8 cellular contexts compared by ENCODE assay signal in genomic region chr22:38724926-38725571, GRCh38. TPM values are rescaled to one million over a fixed set of nuclear protein-coding genes. Genes with fewer than 3 reads are reported as not detected.
A peak's percentile ranks its signal among the peaks of the same experiment; 100 is the strongest.
DNase-seq lines count a peak whose midpoint lies in the region; ATAC-seq and TF ChIP-seq lines count a peak whose summit lies in the region.

No MANE protein-coding gene starts in this region.

- intact Hi-C loops in CD14-positive monocyte (cut with micrococcal nuclease): no loop called here
- intact Hi-C loops in lower leg skin (cut with DNase I; ENCODE audit: low total_unique reads): no loop called here

- DNase-seq in CD14-positive monocyte (ENCODE audit: low spot score) (peak; percentile 33), GM19240 (ENCODE audit: insufficient read length, low spot score) (peak; percentile 42), nephron progenitor cell (no peak), NCI-H1048 (lab: John Stamatoyannopoulos, UW) (no peak), lower leg skin (ENCODE audit: low spot score in 2 of 2) (no peak)
- DNase-seq in effector CD4-positive, alpha-beta T cell: peak; percentile 24

- WGBS in lower leg skin, 2 donors: 48 to 77% methylated on average over 3 of the region's 3 CpGs

- no peak overlapping the region for H3K4me3 ChIP-seq in lower leg skin (ENCODE audit: low read depth, poor library complexity, severe bottlenecking)

- H3K9me3 Mint-ChIP-seq in CD14-positive monocyte: peaks cover 0 to 2% (median 0%) of the 10 kb centered on the region in 7 donors
- H3K9me3 Mint-ChIP-seq in nephron progenitor cell: no peaks in the 10 kb centered on the region

- H3K4me1 Mint-ChIP-seq in CD14-positive monocyte (no peaks in the 10 kb centered on the region), nephron progenitor cell (no peaks in the 10 kb centered on the region)

- H3K27me3 Mint-ChIP-seq in CD14-positive monocyte (ENCODE audit: low read depth in 3 of 3) (peaks cover 0 to 1% (median 0%) of the 10 kb centered on the region in 3 donors), nephron progenitor cell (ENCODE audit: low read depth, poor library complexity) (no peaks in the 10 kb centered on the region)

- no peak for TF ChIP-seq POLR2A in lower leg skin (IDR thresholded peaks at IDR 0.05)

- H3K27ac Mint-ChIP-seq in CD14-positive monocyte (peak overlapping the region in 1 of 7 donors; percentile 55), nephron progenitor cell (no peak overlapping the region)

- H3K36me3 Mint-ChIP-seq in CD14-positive monocyte (peaks cover 91 to 99% of the 10 kb centered on the region in 2 donors), nephron progenitor cell (ENCODE audit: low read depth) (peaks cover 70% of the 10 kb centered on the region)

- H3K4me3 Mint-ChIP-seq in CD14-positive monocyte (no peak overlapping the region), nephron progenitor cell (no peak overlapping the region)

- TF ChIP-seq CTCF in CD14-positive monocyte (IDR thresholded peaks at IDR 0.05) (peak; percentile 69), nephron progenitor cell (IDR thresholded peaks at IDR 0.05) (peak; percentile 48), lower leg skin (IDR thresholded peaks at IDR 0.05) (no peak)

- ATAC-seq in SK-N-SH treated with all-trans-retinoic acid at 6 μM for 48 hours (peak; percentile 77), HG03378 (IDR thresholded peaks at IDR 0.05; ENCODE audit: unreplicated experiment) (no peak)

TF ChIP-seq in SK-N-SH treated with all-trans-retinoic acid at 6 μM for 48 hours, 23 proteins besides CTCF, POLR2A, EP300 and RAD21:
- TF ChIP-seq POU6F1 (CRISPR knock-in tag; IDR thresholded peaks at IDR 0.05; ENCODE audit: borderline replicate concordance, low read depth) (no peak), ZC3H10 (CRISPR knock-in tag; IDR thresholded peaks at IDR 0.05) (no peak), ZNF70 (CRISPR knock-in tag; IDR thresholded peaks at IDR 0.05) (no peak), PPARA (CRISPR knock-in tag; IDR thresholded peaks at IDR 0.05; ENCODE audit: borderline replicate concordance) (no peak), ARNTL (CRISPR knock-in tag; IDR thresholded peaks at IDR 0.05; ENCODE audit: borderline replicate concordance, low read depth) (no peak)
TF ChIP-seq in SK-N-SH treated with all-trans-retinoic acid at 6 μM for 48 hours: peak in this region for 0.

RNA-seq across cellular contexts. Expression of gene GTPBP1, which starts 19.3 kb away (rescaled TPM):
- polyA plus RNA-seq in CD14-positive monocyte: 10 to 100 TPM in 1 of 2 donors, 1 to 10 TPM in 1; 6.7 to 12.7 TPM
- 10 to 100 TPM; 53.1 to 79.9 (median 72.7) TPM for total RNA-seq in lower leg skin

RNA-seq across cellular contexts. Expression of gene JOSD1, which starts 24.3 kb away (rescaled TPM):
- polyA plus RNA-seq in CD14-positive monocyte: 1 to 10 TPM; 7.1 to 7.2 TPM
- total RNA-seq in lower leg skin: 10 to 100 TPM; 52.0 to 90.6 (median 68.0) TPM

RNA-seq across cellular contexts. Expression of gene SUN2, which starts 30.7 kb away (rescaled TPM):
- polyA plus RNA-seq in CD14-positive monocyte: 10 to 100 TPM; 95.8 to 97.8 TPM
- 100 to 1,000 TPM; 231 to 344 (median 282) TPM for total RNA-seq in lower leg skin

RNA-seq across cellular contexts. Expression of gene TOMM22, which starts 43.3 kb away (rescaled TPM):
- 10 to 100 TPM; 58.0 to 71.4 TPM for polyA plus RNA-seq in CD14-positive monocyte
- total RNA-seq in lower leg skin: 10 to 100 TPM; 24.8 to 42.2 (median 34.5) TPM

Comparison
In these comparisons a context has a peak if more than half of its experiments do, and no peak if none do; other contexts are left out.
1. DNase-seq: peak in CD14-positive monocyte (single experiment), GM19240 (single experiment) and effector CD4-positive, alpha-beta T cell (single experiment); none in nephron progenitor cell (single experiment), NCI-H1048 (single experiment) and lower leg skin (0 of 2).
2. CTCF ChIP-seq: peak in CD14-positive monocyte (single experiment) and nephron progenitor cell (single experiment); none in lower leg skin (0 of 3).